Comparison of ENCODE assay signal across 8 cellular contexts in the genomic region with DNA sequence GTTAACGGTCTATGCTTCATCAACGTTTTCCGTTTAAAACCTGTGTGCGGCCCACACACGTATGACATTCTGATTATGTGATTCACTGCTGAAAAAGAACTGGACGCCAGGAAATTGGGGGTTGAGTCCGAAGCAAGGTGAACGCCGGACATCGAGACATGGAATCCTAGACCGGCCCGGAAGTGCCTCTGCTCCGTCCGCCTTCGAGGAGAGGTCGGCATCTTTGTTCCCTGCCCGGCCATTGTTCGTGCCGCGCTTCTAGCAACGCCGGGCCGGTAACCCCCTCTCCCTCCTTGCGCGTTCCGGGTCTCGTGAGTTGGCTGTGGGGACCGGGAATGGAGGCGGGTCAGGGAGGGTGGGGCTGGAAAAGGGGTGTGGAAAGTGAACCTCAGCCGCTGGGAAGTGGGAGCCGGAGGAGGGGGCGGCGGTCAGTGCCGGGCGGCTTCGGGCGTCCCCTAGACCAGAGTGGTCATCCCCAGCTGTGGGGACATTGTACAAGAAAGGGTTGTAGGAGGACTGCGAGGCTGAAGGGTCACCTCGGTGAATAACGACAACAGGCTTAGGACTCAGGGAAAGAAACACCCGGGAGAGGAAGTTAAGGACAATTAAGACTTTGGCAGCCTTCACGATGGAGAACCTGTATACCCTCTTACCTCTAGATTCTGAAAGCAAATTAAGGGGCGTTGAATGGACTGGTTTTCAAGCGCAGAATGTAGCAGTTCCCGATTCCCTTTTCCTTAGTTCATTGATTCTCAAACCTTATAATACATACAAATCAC. TPM values are rescaled to one million over a fixed set of nuclear protein-coding genes. Genes with fewer than 3 reads are reported as not detected.
DNase-seq lines count a peak whose midpoint lies in the region; ATAC-seq and TF ChIP-seq lines count a peak whose summit lies in the region.

A gene (plus strand): TSS at position 220 of the 779 bp plus-strand sequence. CDS start 1,810 bp downstream, outside the sequence.

- peak; percentile 92 for ATAC-seq in GM21529 (IDR thresholded peaks at IDR 0.05; ENCODE audit: unreplicated experiment)
- peak; percentile 98 for ATAC-seq in Right ventricle myocardium superior (ENCODE audit: poor library complexity)
- ATAC-seq in GM21360 (IDR thresholded peaks at IDR 0.05; ENCODE audit: unreplicated experiment) = no peak

- no peaks in the 10 kb centered on the region for H3K27me3 ChIP-seq in OCI-LY3 (ENCODE audit: low read depth, low read length)
- H3K27me3 ChIP-seq in adipocyte (replicated peaks; ENCODE audit: control insufficient read depth, insufficient read depth, low read length) = peaks cover 4% of the 10 kb centered on the region

- H3K4me1 ChIP-seq in OCI-LY3 (ENCODE audit: low read length) (peaks cover 9% of the 10 kb centered on the region), adipocyte (ENCODE audit: control insufficient read depth, insufficient read depth, low read length) (peaks cover 15% of the 10 kb centered on the region)

- H3K36me3 ChIP-seq in OCI-LY3 (replicated peaks; ENCODE audit: low read depth, low read length) (peaks cover 20% of the 10 kb centered on the region), adipocyte (ENCODE audit: control insufficient read depth, insufficient read depth, low read length, severe bottlenecking) (peaks cover 30% of the 10 kb centered on the region)

- H3K79me2 ChIP-seq in OCI-LY3 (ENCODE audit: low read length) = peaks cover 10% of the 10 kb centered on the region

- peak within 1 kb of the TSS; percentile 78 for H2AFZ ChIP-seq in OCI-LY3 (ENCODE audit: low read depth, low read length)

- peak within 1 kb of the TSS; percentile 22; the same call in 1 of the 2 replicates for H3K27ac ChIP-seq in OCI-LY3 (ENCODE audit: low read length)

- intact Hi-C loops in Right ventricle myocardium superior (cut with DNase I) = loop anchor here (5.0 to 10.0 kb wide), 2 partner anchors 93 to 130 kb away; no protein-coding TSS in a partner anchor

- H3K9me3 ChIP-seq in OCI-LY3 (ENCODE audit: insufficient read depth, low read length) (no peaks in the 10 kb centered on the region), adipocyte (ENCODE audit: control insufficient read depth, low read length) (no peaks in the 10 kb centered on the region)

- H3K4me3 ChIP-seq in OCI-LY3 (ENCODE audit: low read length) (peak within 1 kb of the TSS; percentile 93), adipocyte (ENCODE audit: low read length) (peak within 1 kb of the TSS; percentile 94)

- H3K4me2 ChIP-seq in OCI-LY3 (ENCODE audit: low read length) = peak within 1 kb of the TSS; percentile 87

- DNase-seq in ELF-1 (ENCODE audit: low read depth, low spot score) (peak; percentile 81), HuH-7.5 (ENCODE audit: low spot score) (peak; percentile 54), adipocyte (ENCODE audit: low read depth) (peak; percentile 91), Right ventricle myocardium superior (peak; percentile 91), occipital lobe (lab: John Stamatoyannopoulos, UW) (peak; percentile 60)

- TF ChIP-seq CTCF in OCI-LY3 (IDR thresholded peaks at IDR 0.05; ENCODE audit: low read depth, low read length) = no peak

- H3K9ac ChIP-seq in OCI-LY3 (ENCODE audit: low read length) (peak within 1 kb of the TSS; percentile 84), adipocyte (ENCODE audit: low read length) (peak within 1 kb of the TSS; percentile 89)

- no peaks in the 10 kb centered on the region for H4K20me1 ChIP-seq in OCI-LY3 (ENCODE audit: insufficient read depth, low read length)

RNA-seq across cellular contexts. Expression of the gene that starts here (rescaled TPM):
- total RNA-seq in Right ventricle myocardium superior (8.2 TPM), occipital lobe (38.4 TPM)
